In the genomic region with DNA sequence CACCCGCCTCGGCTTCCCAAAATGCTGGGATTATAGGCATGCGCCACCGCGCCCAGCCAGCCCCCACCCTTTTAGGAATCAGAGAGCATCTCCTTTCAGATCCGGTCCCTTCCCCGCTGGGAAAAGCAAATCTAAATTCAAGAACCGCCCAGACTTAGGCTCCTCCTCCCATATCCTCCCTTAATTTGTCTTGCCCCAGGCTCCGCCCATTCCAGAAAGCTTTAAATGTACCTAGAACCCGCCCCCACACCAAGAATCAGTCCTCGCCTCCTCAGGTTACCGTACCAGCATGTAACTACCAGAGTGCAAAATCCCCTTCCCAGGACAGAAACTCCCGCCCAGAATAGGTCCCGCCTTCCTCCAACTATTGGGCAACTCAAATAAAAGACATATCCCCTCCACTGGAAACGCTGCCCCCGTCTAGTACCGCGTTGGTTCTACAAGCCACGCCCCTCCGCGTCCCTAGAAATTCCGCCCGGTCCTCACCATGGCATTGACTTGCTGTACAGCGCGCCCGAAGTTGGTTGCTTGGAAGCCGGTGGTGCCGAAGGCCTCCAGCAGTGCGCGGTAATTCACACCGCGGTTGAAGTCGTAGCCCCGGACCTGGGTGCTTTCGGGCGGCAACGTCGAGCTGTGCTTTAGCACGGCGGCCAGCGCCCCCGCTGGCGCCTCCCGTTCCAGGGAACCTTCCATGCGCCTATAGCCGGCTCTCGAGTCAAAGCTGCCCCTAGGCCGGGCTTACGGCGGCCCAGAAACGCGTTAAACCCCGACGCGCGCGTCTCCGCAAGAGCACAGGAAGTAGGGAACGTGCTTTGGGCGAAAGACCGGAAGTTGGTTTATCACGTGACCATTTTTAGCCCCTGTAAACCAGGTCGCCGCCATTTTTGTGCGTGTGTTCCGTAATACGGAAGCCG, we compare ENCODE assay signal across 1 cellular context.
TF ChIP-seq lines count a peak whose summit lies in the region.

A gene (minus strand): TSS at position 807 of the 914 bp plus-strand sequence. CDS start 114 bp downstream, at position 693.

TF ChIP-seq in K562, 482 proteins besides CTCF, POLR2A, EP300 and RAD21 (continued from another document and continues in another):
- TF ChIP-seq, protein P1, sequence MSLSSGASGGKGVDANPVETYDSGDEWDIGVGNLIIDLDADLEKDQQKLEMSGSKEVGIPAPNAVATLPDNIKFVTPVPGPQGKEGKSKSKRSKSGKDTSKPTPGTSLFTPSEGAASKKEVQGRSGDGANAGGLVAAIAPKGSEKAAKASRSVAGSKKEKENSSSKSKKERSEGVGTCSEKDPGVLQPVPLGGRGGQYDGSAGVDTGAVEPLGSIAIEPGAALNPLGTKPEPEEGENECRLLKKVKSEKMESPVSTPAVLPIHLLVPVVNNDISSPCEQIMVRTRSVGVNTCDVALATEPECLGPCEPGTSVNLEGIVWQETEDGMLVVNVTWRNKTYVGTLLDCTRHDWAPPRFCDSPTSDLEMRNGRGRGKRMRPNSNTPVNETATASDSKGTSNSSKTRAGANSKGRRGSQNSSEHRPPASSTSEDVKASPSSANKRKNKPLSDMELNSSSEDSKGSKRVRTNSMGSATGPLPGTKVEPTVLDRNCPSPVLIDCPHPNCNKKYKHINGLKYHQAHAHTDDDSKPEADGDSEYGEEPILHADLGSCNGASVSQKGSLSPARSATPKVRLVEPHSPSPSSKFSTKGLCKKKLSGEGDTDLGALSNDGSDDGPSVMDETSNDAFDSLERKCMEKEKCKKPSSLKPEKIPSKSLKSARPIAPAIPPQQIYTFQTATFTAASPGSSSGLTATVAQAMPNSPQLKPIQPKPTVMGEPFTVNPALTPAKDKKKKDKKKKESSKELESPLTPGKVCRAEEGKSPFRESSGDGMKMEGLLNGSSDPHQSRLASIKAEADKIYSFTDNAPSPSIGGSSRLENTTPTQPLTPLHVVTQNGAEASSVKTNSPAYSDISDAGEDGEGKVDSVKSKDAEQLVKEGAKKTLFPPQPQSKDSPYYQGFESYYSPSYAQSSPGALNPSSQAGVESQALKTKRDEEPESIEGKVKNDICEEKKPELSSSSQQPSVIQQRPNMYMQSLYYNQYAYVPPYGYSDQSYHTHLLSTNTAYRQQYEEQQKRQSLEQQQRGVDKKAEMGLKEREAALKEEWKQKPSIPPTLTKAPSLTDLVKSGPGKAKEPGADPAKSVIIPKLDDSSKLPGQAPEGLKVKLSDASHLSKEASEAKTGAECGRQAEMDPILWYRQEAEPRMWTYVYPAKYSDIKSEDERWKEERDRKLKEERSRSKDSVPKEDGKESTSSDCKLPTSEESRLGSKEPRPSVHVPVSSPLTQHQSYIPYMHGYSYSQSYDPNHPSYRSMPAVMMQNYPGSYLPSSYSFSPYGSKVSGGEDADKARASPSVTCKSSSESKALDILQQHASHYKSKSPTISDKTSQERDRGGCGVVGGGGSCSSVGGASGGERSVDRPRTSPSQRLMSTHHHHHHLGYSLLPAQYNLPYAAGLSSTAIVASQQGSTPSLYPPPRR (CRISPR knock-in tag; IDR thresholded peaks at IDR 0.05; ENCODE audit: borderline replicate concordance): no peak
- TF ChIP-seq FOXK1 (CRISPR knock-in tag; IDR thresholded peaks at IDR 0.05; ENCODE audit: borderline replicate concordance) (peak; percentile 96; the same call in 1 of the 2 replicates), CBX8 (IDR thresholded peaks at IDR 0.05; ENCODE audit: borderline replicate concordance, extremely low read depth, low read depth, low read length, poor library complexity, severe bottlenecking) (no peak), ZNF24 (IDR thresholded peaks at IDR 0.05) (no peak), ZBTB17 (CRISPR knock-in tag; IDR thresholded peaks at IDR 0.05) (peak; percentile 66; the same call in 1 of the 2 replicates), ZNF384 (IDR thresholded peaks at IDR 0.05; ENCODE audit: low read depth, low read length) (peak; percentile 99), ZNF551 (CRISPR knock-in tag; IDR thresholded peaks at IDR 0.05) (no peak), XRCC5 (IDR thresholded peaks at IDR 0.05; ENCODE audit: low read depth, low read length) (no peak), ERF (CRISPR knock-in tag; IDR thresholded peaks at IDR 0.05) (peak; percentile 83), ILF3 (IDR thresholded peaks at IDR 0.05; ENCODE audit: borderline replicate concordance) (no peak), ZNF76 (CRISPR knock-in tag; IDR thresholded peaks at IDR 0.05; ENCODE audit: borderline replicate concordance) (peak; percentile 73; the same call in 1 of the 2 replicates), MCM3 (IDR thresholded peaks at IDR 0.05) (no peak), ZNF444 (CRISPR knock-in tag; IDR thresholded peaks at IDR 0.05) (no peak), SIN3A (IDR thresholded peaks at IDR 0.05; ENCODE audit: borderline replicate concordance in 2 of 2, control insufficient read depth in 1 of 2, low read depth in 2 of 2, low read length in 2 of 2) (peak; percentile 43 to 75; a peak in 2 of 4 replicates), NFE2L1 (tag; IDR thresholded peaks at IDR 0.05; ENCODE audit: borderline replicate concordance, low read depth) (no peak), FOXJ2 (tag; IDR thresholded peaks at IDR 0.05) (no peak; the same call in 1 of the 2 replicates), IRF2 (CRISPR knock-in tag; IDR thresholded peaks at IDR 0.05) (no peak), ZC3H11A (IDR thresholded peaks at IDR 0.05; ENCODE audit: low read depth, low read length) (no peak), TSC22D4 (tag; IDR thresholded peaks at IDR 0.05) (no peak), SNRNP70 (optimal IDR thresholded peaks at IDR 0.05; ENCODE audit: low read depth, low read length) (no peak), RBM17 (IDR thresholded peaks at IDR 0.05; ENCODE audit: borderline replicate concordance, low read depth, low read length) (no peak), PTTG1 (tag; IDR thresholded peaks at IDR 0.05; ENCODE audit: low read depth) (no peak), STAG1 (CRISPR knock-in tag; IDR thresholded peaks at IDR 0.05; ENCODE audit: borderline replicate concordance) (peak; percentile 28; the same call in 1 of the 2 replicates), SRSF7 (optimal IDR thresholded peaks at IDR 0.05; ENCODE audit: low read depth, low read length) (no peak), NRF1 (conservative IDR thresholded peaks at IDR 0.05 in 1 of 2, IDR thresholded peaks at IDR 0.05 in 1 of 2) (peak; percentile 58 to 67), PTRF (tag; IDR thresholded peaks at IDR 0.05) (no peak), TEAD2 (tag; IDR thresholded peaks at IDR 0.05) (no peak), RFX1 (IDR thresholded peaks at IDR 0.05) (no peak), POU5F1 (IDR thresholded peaks at IDR 0.05; ENCODE audit: borderline replicate concordance, low read depth, low read length, partially characterized antibody) (peak; percentile 88), ZNF586 (CRISPR knock-in tag; conservative IDR thresholded peaks at IDR 0.05) (no peak), SPI1 (IDR thresholded peaks at IDR 0.05; ENCODE audit: borderline replicate concordance, low read depth, low read length) (no peak), CHD2 (IDR thresholded peaks at IDR 0.05; ENCODE audit: low read depth, low read length) (peak; percentile 71), KAT7 (CRISPR knock-in tag; IDR thresholded peaks at IDR 0.05; ENCODE audit: borderline replicate concordance) (peak; percentile 62; the same call in 1 of the 2 replicates), ZBED1 (IDR thresholded peaks at IDR 0.05) (no peak)
- TF ChIP-seq, protein P2, sequence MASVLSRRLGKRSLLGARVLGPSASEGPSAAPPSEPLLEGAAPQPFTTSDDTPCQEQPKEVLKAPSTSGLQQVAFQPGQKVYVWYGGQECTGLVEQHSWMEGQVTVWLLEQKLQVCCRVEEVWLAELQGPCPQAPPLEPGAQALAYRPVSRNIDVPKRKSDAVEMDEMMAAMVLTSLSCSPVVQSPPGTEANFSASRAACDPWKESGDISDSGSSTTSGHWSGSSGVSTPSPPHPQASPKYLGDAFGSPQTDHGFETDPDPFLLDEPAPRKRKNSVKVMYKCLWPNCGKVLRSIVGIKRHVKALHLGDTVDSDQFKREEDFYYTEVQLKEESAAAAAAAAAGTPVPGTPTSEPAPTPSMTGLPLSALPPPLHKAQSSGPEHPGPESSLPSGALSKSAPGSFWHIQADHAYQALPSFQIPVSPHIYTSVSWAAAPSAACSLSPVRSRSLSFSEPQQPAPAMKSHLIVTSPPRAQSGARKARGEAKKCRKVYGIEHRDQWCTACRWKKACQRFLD (CRISPR knock-in tag; IDR thresholded peaks at IDR 0.05): peak; percentile 89
- TF ChIP-seq, protein P3, sequence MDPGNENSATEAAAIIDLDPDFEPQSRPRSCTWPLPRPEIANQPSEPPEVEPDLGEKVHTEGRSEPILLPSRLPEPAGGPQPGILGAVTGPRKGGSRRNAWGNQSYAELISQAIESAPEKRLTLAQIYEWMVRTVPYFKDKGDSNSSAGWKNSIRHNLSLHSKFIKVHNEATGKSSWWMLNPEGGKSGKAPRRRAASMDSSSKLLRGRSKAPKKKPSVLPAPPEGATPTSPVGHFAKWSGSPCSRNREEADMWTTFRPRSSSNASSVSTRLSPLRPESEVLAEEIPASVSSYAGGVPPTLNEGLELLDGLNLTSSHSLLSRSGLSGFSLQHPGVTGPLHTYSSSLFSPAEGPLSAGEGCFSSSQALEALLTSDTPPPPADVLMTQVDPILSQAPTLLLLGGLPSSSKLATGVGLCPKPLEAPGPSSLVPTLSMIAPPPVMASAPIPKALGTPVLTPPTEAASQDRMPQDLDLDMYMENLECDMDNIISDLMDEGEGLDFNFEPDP (CRISPR knock-in tag; IDR thresholded peaks at IDR 0.05): no peak
- TF ChIP-seq, protein P4, sequence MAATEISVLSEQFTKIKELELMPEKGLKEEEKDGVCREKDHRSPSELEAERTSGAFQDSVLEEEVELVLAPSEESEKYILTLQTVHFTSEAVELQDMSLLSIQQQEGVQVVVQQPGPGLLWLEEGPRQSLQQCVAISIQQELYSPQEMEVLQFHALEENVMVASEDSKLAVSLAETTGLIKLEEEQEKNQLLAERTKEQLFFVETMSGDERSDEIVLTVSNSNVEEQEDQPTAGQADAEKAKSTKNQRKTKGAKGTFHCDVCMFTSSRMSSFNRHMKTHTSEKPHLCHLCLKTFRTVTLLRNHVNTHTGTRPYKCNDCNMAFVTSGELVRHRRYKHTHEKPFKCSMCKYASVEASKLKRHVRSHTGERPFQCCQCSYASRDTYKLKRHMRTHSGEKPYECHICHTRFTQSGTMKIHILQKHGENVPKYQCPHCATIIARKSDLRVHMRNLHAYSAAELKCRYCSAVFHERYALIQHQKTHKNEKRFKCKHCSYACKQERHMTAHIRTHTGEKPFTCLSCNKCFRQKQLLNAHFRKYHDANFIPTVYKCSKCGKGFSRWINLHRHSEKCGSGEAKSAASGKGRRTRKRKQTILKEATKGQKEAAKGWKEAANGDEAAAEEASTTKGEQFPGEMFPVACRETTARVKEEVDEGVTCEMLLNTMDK (IDR thresholded peaks at IDR 0.05; ENCODE audit: borderline replicate concordance, insufficient read depth, low read depth, low read length, poor library complexity, severe bottlenecking): peak; percentile 6
- TF ChIP-seq, protein P5, sequence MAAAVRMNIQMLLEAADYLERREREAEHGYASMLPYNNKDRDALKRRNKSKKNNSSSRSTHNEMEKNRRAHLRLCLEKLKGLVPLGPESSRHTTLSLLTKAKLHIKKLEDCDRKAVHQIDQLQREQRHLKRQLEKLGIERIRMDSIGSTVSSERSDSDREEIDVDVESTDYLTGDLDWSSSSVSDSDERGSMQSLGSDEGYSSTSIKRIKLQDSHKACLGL (CRISPR knock-in tag; IDR thresholded peaks at IDR 0.05; ENCODE audit: borderline replicate concordance, poor library complexity, severe bottlenecking): no peak
- TF ChIP-seq, protein P6, sequence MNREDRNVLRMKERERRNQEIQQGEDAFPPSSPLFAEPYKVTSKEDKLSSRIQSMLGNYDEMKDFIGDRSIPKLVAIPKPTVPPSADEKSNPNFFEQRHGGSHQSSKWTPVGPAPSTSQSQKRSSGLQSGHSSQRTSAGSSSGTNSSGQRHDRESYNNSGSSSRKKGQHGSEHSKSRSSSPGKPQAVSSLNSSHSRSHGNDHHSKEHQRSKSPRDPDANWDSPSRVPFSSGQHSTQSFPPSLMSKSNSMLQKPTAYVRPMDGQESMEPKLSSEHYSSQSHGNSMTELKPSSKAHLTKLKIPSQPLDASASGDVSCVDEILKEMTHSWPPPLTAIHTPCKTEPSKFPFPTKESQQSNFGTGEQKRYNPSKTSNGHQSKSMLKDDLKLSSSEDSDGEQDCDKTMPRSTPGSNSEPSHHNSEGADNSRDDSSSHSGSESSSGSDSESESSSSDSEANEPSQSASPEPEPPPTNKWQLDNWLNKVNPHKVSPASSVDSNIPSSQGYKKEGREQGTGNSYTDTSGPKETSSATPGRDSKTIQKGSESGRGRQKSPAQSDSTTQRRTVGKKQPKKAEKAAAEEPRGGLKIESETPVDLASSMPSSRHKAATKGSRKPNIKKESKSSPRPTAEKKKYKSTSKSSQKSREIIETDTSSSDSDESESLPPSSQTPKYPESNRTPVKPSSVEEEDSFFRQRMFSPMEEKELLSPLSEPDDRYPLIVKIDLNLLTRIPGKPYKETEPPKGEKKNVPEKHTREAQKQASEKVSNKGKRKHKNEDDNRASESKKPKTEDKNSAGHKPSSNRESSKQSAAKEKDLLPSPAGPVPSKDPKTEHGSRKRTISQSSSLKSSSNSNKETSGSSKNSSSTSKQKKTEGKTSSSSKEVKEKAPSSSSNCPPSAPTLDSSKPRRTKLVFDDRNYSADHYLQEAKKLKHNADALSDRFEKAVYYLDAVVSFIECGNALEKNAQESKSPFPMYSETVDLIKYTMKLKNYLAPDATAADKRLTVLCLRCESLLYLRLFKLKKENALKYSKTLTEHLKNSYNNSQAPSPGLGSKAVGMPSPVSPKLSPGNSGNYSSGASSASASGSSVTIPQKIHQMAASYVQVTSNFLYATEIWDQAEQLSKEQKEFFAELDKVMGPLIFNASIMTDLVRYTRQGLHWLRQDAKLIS (CRISPR knock-in tag; IDR thresholded peaks at IDR 0.05): no peak; the same call in 1 of the 2 replicates
- TF ChIP-seq, protein P7, sequence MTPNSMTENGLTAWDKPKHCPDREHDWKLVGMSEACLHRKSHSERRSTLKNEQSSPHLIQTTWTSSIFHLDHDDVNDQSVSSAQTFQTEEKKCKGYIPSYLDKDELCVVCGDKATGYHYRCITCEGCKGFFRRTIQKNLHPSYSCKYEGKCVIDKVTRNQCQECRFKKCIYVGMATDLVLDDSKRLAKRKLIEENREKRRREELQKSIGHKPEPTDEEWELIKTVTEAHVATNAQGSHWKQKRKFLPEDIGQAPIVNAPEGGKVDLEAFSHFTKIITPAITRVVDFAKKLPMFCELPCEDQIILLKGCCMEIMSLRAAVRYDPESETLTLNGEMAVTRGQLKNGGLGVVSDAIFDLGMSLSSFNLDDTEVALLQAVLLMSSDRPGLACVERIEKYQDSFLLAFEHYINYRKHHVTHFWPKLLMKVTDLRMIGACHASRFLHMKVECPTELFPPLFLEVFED (CRISPR knock-in tag; conservative IDR thresholded peaks at IDR 0.05): no peak
- TF ChIP-seq, protein P8, sequence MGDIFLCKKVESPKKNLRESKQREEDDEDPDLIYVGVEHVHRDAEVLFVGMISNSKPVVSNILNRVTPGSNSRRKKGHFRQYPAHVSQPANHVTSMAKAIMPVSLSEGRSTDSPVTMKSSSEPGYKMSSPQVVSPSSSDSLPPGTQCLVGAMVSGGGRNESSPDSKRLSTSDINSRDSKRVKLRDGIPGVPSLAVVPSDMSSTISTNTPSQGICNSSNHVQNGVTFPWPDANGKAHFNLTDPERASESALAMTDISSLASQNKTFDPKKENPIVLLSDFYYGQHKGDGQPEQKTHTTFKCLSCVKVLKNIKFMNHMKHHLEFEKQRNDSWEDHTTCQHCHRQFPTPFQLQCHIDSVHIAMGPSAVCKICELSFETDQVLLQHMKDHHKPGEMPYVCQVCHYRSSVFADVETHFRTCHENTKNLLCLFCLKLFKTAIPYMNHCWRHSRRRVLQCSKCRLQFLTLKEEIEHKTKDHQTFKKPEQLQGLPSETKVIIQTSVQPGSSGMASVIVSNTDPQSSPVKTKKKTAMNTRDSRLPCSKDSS (IDR thresholded peaks at IDR 0.05; ENCODE audit: low read depth, partially characterized antibody): no peak
